ENCODE assay signal across 22 cellular contexts in the genomic region with DNA sequence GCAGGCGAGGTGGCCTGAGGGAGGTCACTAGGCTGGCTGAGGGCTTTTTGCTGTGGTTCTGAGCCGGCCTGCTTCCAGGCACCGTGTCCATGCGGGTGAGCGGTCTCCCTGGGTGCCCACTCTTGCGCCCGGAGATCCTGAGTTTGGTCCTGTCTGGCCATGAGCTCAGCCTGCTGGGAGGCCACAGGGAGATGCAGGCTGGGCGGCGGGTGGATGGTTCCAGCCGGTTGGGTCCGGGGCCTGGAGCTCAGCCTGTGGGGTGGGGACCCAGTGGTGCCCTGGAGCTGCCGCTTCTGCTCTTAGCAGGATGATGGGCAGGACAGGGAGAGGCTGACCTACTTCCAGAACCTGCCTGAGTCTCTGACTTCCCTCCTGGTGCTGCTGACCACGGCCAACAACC. TPM values are rescaled to one million over a fixed set of nuclear protein-coding genes. Genes with fewer than 3 reads are reported as not detected.
"Had no signal": no experiment of that assay in that cellular context is flagged by ENCODE, and none has a peak within 500 bp of the region (broad histone marks: within the 10 kb centered on the region; RNA-seq: fewer than 3 reads in every experiment).

No MANE protein-coding gene starts in this region.

- H3K27ac ChIP-seq: colonic mucosa, gastrocnemius medialis, neutrophil, spleen, thoracic aorta had no signal

- H3K27me3 Mint-ChIP-seq: stimulated activated naive B cell treated with anti-CD40 and anti-IgM and Interleukin-4, amounts not matched to agents 10 μg/mL and 1 μg/mL and 100 μg/mL, for 72 hours; stimulated activated naive CD8-positive, alpha-beta T cell treated with anti-CD3 and anti-CD28 coated beads, Interleukin-15, amount 100 ng/mL, for 72 hours had no signal

- H3K27ac Mint-ChIP-seq: stimulated activated naive B cell treated with anti-CD40 and anti-IgM and Interleukin-4, amounts not matched to agents 10 μg/mL and 1 μg/mL and 100 μg/mL, for 72 hours; stimulated activated naive CD8-positive, alpha-beta T cell treated with anti-CD3 and anti-CD28 coated beads, Interleukin-15, amount 100 ng/mL, for 72 hours had no signal

- ATAC-seq: esophagus mucosa; gastrocnemius medialis; left colon; left ventricle myocardium superior; stimulated activated naive B cell treated with anti-CD40 and anti-IgM and Interleukin-4, amounts not matched to agents 10 μg/mL and 1 μg/mL and 100 μg/mL, for 72 hours; stimulated activated naive CD8-positive, alpha-beta T cell treated with anti-CD3 and anti-CD28 coated beads, Interleukin-15, amount 100 ng/mL, for 72 hours had no signal

- DNase-seq: colonic mucosa; dorsolateral prefrontal cortex; effector memory CD4-positive, alpha-beta T cell; gastrocnemius medialis; hippocampal formation; left colon; left ventricle myocardium superior; mesenchymal stem cell; midbrain; nephron progenitor cell; spleen; stimulated activated CD4-positive, alpha-beta T cell treated with anti-CD3 and anti-CD28 coated beads, Interleukin-15, amount 100 ng/mL, for 24 hours; stimulated activated CD4-positive, alpha-beta T cell treated with anti-CD3 and anti-CD28 coated beads, Interleukin-1b, Interleukin-23, amount 100 ng/mL, for 48 hours; stimulated activated CD4-positive, alpha-beta T cell treated with anti-CD3 and anti-CD28 coated beads, Interleukin-4, amount 100 ng/mL, for 24 hours; stimulated activated naive B cell treated with anti-CD40 and anti-IgM and Interleukin-4, amounts not matched to agents 10 μg/mL and 1 μg/mL and 100 μg/mL, for 72 hours; stimulated activated naive CD8-positive, alpha-beta T cell treated with anti-CD3 and anti-CD28 coated beads, Interleukin-15, amount 100 ng/mL, for 72 hours; transverse colon had no signal

- H3K4me3 Mint-ChIP-seq: nephron progenitor cell; stimulated activated naive B cell treated with anti-CD40 and anti-IgM and Interleukin-4, amounts not matched to agents 10 μg/mL and 1 μg/mL and 100 μg/mL, for 72 hours; stimulated activated naive CD8-positive, alpha-beta T cell treated with anti-CD3 and anti-CD28 coated beads, Interleukin-15, amount 100 ng/mL, for 72 hours had no signal

- H3K4me3 ChIP-seq: colonic mucosa, dorsolateral prefrontal cortex, gastrocnemius medialis, lung, spleen, thoracic aorta, transverse colon had no signal

- H3K36me3 ChIP-seq: colonic mucosa had no signal

- H3K27me3 ChIP-seq: colonic mucosa, dorsolateral prefrontal cortex, gastrocnemius medialis, neutrophil, spleen, transverse colon had no signal

- H3K9me3 ChIP-seq: colonic mucosa, gastrocnemius medialis, neutrophil, spleen, thoracic aorta, transverse colon had no signal

- H3K4me1 ChIP-seq: colonic mucosa, gastrocnemius medialis, transverse colon had no signal

- H3K4me1 Mint-ChIP-seq: nephron progenitor cell; stimulated activated naive CD8-positive, alpha-beta T cell treated with anti-CD3 and anti-CD28 coated beads, Interleukin-15, amount 100 ng/mL, for 72 hours had no signal

RNA-seq across cellular contexts. Expression of a gene that starts 54.2 kb away (rescaled TPM):
- total RNA-seq: pulmonary artery endothelial cell had no signal
